Comparison of ENCODE assay signal across 8 cellular contexts in genomic region chr10:48289652-48290238, GRCh38.
DNase-seq lines count a peak whose midpoint lies in the region; ATAC-seq, FAIRE-seq and TF ChIP-seq lines count a peak whose summit lies in the region.

No MANE protein-coding gene starts in this region.

- no peak overlapping the region for H3K9ac ChIP-seq in BLaER1 treated with 17β-estradiol and CSF1 and Interleukin-3, amounts not matched to agents 10 nM and 100 nM

- H3K4me3 ChIP-seq in BLaER1 treated with 17β-estradiol and CSF1 and Interleukin-3, amounts not matched to agents 10 nM and 100 nM = no peak overlapping the region
- no peak overlapping the region for H3K4me3 ChIP-seq in brain microvascular endothelial cell (ENCODE audit: low read depth, low read length)

- H3K36me3 ChIP-seq in BLaER1 treated with 17β-estradiol and CSF1 and Interleukin-3, amounts not matched to agents 10 nM and 100 nM = no peaks in the 10 kb centered on the region
- no peaks in the 10 kb centered on the region for H3K36me3 ChIP-seq in brain microvascular endothelial cell (replicated peaks)

- TF ChIP-seq CTCF in brain microvascular endothelial cell (IDR thresholded peaks at IDR 0.05; ENCODE audit: low read depth, low read length, missing control alignments) = peak; percentile 87

- peak; percentile 57 for ATAC-seq in GM18867 (IDR thresholded peaks at IDR 0.05; ENCODE audit: unreplicated experiment)

- H3K4me1 ChIP-seq in BLaER1 treated with 17β-estradiol and CSF1 and Interleukin-3, amounts not matched to agents 10 nM and 100 nM = peaks cover 5 to 26% (median 21%) of the 10 kb centered on the region in 10 experiments; a peak in 18 of 20 replicates

- no peaks in the 10 kb centered on the region for H3K27me3 ChIP-seq in BLaER1 treated with 17β-estradiol and CSF1 and Interleukin-3, amounts not matched to agents 10 nM and 100 nM
- no peaks in the 10 kb centered on the region for H3K27me3 ChIP-seq in brain microvascular endothelial cell (replicated peaks)

- no peak overlapping the region for H3K27ac ChIP-seq in BLaER1 treated with 17β-estradiol and CSF1 and Interleukin-3, amounts not matched to agents 10 nM and 100 nM
- no peak overlapping the region for H3K27ac ChIP-seq in brain microvascular endothelial cell

- H3K4me2 ChIP-seq in BLaER1 treated with 17β-estradiol and CSF1 and Interleukin-3, amounts not matched to agents 10 nM and 100 nM = peak overlapping the region in 8 of 11 experiments; percentile 6 to 41 (median 15); a peak in 8 of 22 replicates

- DNase-seq in HTR-8/SVneo (ENCODE audit: insufficient read length, low spot score) = peak; percentile 56
- DNase-seq in T follicular helper cell (ENCODE audit: low read depth) = peak; percentile 10
- DNase-seq in brain microvascular endothelial cell = peak; percentile 43
- DNase-seq in islet precursor cell = peak; percentile 81
- DNase-seq in stimulated activated CD4-positive, alpha-beta T cell treated with anti-CD3 and anti-CD28 coated beads, Interleukin-4, amount 100 ng/mL, for 4 hours = peak; percentile 14 to 38
- DNase-seq in KG1 (lab: John Stamatoyannopoulos, UW) = no peak

- H4K20me1 ChIP-seq in BLaER1 treated with 17β-estradiol and CSF1 and Interleukin-3, amounts not matched to agents 10 nM and 100 nM = no peaks in the 10 kb centered on the region

- no peak for FAIRE-seq in HTR-8/SVneo (lab: Jason Lieb, UNC)

- in situ Hi-C loops in brain microvascular endothelial cell (cut with HindIII; ENCODE audit: low pct_ligation_motif_present, low sequenced_read_pairs) = no loop called here

- H3K9me3 ChIP-seq in BLaER1 treated with 17β-estradiol and CSF1 and Interleukin-3, amounts not matched to agents 10 nM and 100 nM (replicated peaks in 1 of 11) = peaks cover 0 to 10% (median 4%) of the 10 kb centered on the region in 11 experiments; a peak in 9 of 22 replicates
